25 cellular contexts compared by ENCODE assay signal in genomic region chr18:53375641-53376040, GRCh38.
DNase-seq lines count a peak whose midpoint lies in the region; ATAC-seq, FAIRE-seq and TF ChIP-seq lines count a peak whose summit lies in the region.
"Had no signal": no experiment of that assay in that cellular context is flagged by ENCODE, and none has a peak within 500 bp of the region (broad histone marks: within the 10 kb centered on the region; RNA-seq: fewer than 3 reads in every experiment).

No MANE protein-coding gene starts in this region.

- TF ChIP-seq CTCF in kidney (IDR thresholded peaks at IDR 0.05; ENCODE audit: borderline replicate concordance, extremely low read depth, insufficient read depth) (no peak), thyroid gland (IDR thresholded peaks at IDR 0.05) (no peak)

- intact Hi-C loops in kidney (cut with DNase I) (no loop called here), thyroid gland (cut with DNase I) (no loop called here)

- H3K27me3 ChIP-seq in thyroid gland = no peaks in the 10 kb centered on the region
- H3K27me3 ChIP-seq: breast epithelium, neutrophil had no signal

- FAIRE-seq in kidney (lab: Jason Lieb, UNC) = peak; percentile 35
- FAIRE-seq: TTC549 had no signal

- no peak for ATAC-seq in HG02938 (IDR thresholded peaks at IDR 0.05; ENCODE audit: unreplicated experiment)
- no peak for ATAC-seq in HG03159 (IDR thresholded peaks at IDR 0.05; ENCODE audit: unreplicated experiment)
- ATAC-seq: CD8-positive, alpha-beta T cell; psoas muscle had no signal

- no peaks in the 10 kb centered on the region for H3K9me3 ChIP-seq in kidney (ENCODE audit: control insufficient read depth in 1 of 2, low read length in 2 of 2)
- H3K9me3 ChIP-seq in thyroid gland = no peaks in the 10 kb centered on the region
- H3K9me3 ChIP-seq: breast epithelium, neutrophil, psoas muscle had no signal

- H3K36me3 ChIP-seq in kidney (ENCODE audit: control insufficient read depth in 1 of 2, insufficient read depth in 2 of 2, low read length in 2 of 2) (no peaks in the 10 kb centered on the region), thyroid gland (no peaks in the 10 kb centered on the region)
- H3K36me3 ChIP-seq: breast epithelium, neutrophil had no signal

- H3K9ac ChIP-seq in kidney (ENCODE audit: low read length in 2 of 2) = no peak overlapping the region

- DNase-seq in NCI-H1417 (lab: John Stamatoyannopoulos, UW) (peak; percentile 20 to 83 (median 41)), NCI-H1417 treated with DMSO at 0.1 percent for 48 hours (lab: John Stamatoyannopoulos, UW) (no peak), NCI-H510A (lab: John Stamatoyannopoulos, UW) (peak; percentile 18), kidney (no peak), thyroid gland (peak; percentile 82), HUDEP-2 (lab: John Stamatoyannopoulos, UW; ENCODE audit: unreplicated experiment in 76 of 76) (no peak)
- DNase-seq: activated CD8-positive, alpha-beta memory T cell treated with anti-CD3 and anti-CD28 coated beads for 24 hours; activated naive CD4-positive, alpha-beta T cell; activated T-cell treated with anti-CD3 and anti-CD28 coated beads, Interleukin-2, amount 50 U/mL, for 1 hour; CD8-positive, alpha-beta T cell; DMS79 treated with DMSO at 0.1 percent for 48 hours; effector memory CD4-positive, alpha-beta T cell; foreskin fibroblast; HCEC 1CT; immature natural killer cell; NCI-H1048; NCI-H524 treated with DMSO at 0.1 percent for 48 hours; psoas muscle; RPMI8226; stimulated activated CD8-positive, alpha-beta memory T cell treated with anti-CD3 and anti-CD28 coated beads, Interleukin-4, amount 100 ng/mL, for 48 hours had no signal

- no peak overlapping the region for H3K4me3 ChIP-seq in kidney (ENCODE audit: low read length in 2 of 2)
- no peak overlapping the region for H3K4me3 ChIP-seq in thyroid gland (replicated peaks in 1 of 3)
- H3K4me3 ChIP-seq: breast epithelium, psoas muscle had no signal

- H3K27ac ChIP-seq in kidney (ENCODE audit: low read depth in 2 of 2, low read length in 2 of 2) (no peak overlapping the region), thyroid gland (no peak overlapping the region)
- H3K27ac ChIP-seq: breast epithelium, neutrophil, psoas muscle had no signal

- H3K4me1 ChIP-seq in kidney (ENCODE audit: control insufficient read depth in 1 of 2, insufficient read depth in 1 of 2, low read depth in 1 of 2, low read length in 2 of 2) (no peaks in the 10 kb centered on the region), thyroid gland (peaks cover 0 to 7% of the 10 kb centered on the region in 2 donors)
- H3K4me1 ChIP-seq: breast epithelium, psoas muscle had no signal

- no peak for TF ChIP-seq POLR2A in thyroid gland (IDR thresholded peaks at IDR 0.05)

- 18 to 28% methylated on average over 2 of the region's 2 CpGs for WGBS in thyroid gland, 2 donors

Comparison
In these comparisons a context has a peak if more than half of its experiments do, and no peak if none do; other contexts are left out.
1. DNase-seq: peak in NCI-H1417 (3 of 3), NCI-H510A (single experiment) and thyroid gland (2 of 2); none in NCI-H1417 treated with DMSO at 0.1 percent for 48 hours (single experiment), kidney (single experiment) and HUDEP-2 (0 of 76).